Comparison of ENCODE assay signal across 1 cellular context in the genomic region with DNA sequence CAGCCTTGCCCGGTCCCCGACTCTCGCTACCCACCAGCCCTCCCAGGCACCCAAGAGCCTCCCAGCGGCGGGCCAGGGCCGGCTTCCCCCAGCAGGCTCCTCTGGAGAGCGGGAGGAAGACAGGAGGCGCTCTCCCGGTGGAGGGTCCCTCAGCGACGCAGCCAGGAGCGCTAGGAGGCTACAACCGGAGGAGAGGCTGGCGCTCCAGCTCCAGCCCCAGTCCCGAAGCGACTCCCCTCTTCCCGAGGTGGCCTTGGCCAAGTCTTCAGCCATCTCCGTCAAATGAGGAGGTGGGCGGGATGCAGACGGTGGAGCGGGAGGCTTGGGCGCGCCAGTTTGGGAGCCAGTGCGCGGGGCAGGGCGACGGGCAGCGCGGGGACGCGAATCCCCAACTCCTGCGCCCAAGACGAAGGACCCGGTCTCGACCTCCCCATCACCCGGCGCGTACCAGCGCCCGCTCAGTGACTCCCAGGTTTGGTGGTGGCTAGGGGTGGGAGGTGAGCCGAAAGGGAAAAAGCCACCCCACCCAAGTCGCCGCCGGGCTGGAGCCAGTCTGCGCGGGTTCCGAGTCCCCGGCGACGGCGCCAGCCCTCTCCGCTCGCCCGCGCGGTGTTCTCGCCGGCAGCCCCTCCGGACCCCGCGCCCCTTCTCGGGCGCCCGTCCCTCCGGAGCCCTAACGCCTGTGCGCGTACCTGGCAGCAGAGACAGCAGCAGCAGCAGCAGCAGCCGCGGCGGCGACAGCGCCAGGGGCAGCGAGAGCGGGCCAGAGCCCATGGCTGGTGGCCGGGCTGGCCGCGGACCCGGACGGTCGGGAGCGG.
A peak's percentile ranks its signal among the peaks of the same experiment; 100 is the strongest.
TF ChIP-seq lines count a peak whose summit lies in the region.

No MANE protein-coding gene starts in this region.

TF ChIP-seq in HEK293, 187 proteins besides CTCF, POLR2A, EP300 and RAD21 (continued from another document):
- TF ChIP-seq EGR2 (tag by site-specific recombination; IDR thresholded peaks at IDR 0.05; ENCODE audit: low read depth), result no peak
- TF ChIP-seq, protein P1, sequence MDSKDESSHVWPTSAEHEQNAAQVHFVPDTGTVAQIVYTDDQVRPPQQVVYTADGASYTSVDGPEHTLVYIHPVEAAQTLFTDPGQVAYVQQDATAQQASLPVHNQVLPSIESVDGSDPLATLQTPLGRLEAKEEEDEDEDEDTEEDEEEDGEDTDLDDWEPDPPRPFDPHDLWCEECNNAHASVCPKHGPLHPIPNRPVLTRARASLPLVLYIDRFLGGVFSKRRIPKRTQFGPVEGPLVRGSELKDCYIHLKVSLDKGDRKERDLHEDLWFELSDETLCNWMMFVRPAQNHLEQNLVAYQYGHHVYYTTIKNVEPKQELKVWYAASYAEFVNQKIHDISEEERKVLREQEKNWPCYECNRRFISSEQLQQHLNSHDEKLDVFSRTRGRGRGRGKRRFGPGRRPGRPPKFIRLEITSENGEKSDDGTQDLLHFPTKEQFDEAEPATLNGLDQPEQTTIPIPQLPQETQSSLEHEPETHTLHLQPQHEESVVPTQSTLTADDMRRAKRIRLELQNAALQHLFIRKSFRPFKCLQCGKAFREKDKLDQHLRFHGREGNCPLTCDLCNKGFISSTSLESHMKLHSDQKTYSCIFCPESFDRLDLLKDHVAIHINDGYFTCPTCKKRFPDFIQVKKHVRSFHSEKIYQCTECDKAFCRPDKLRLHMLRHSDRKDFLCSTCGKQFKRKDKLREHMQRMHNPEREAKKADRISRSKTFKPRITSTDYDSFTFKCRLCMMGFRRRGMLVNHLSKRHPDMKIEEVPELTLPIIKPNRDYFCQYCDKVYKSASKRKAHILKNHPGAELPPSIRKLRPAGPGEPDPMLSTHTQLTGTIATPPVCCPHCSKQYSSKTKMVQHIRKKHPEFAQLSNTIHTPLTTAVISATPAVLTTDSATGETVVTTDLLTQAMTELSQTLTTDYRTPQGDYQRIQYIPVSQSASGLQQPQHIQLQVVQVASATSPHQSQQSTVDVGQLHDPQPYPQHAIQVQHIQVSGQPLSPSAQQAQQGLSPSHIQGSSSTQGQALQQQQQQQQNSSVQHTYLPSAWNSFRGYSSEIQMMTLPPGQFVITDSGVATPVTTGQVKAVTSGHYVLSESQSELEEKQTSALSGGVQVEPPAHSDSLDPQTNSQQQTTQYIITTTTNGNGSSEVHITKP (tag by site-specific recombination; IDR thresholded peaks at IDR 0.05), result peak; percentile 54; the same call in 1 of the 2 replicates
- TF ChIP-seq ZSCAN23 (tag by site-specific recombination; IDR thresholded peaks at IDR 0.05), result no peak
- no peak for TF ChIP-seq ZBTB7A (tag by site-specific recombination; IDR thresholded peaks at IDR 0.05; ENCODE audit: low read depth)
- TF ChIP-seq MYNN (tag by site-specific recombination; IDR thresholded peaks at IDR 0.05; ENCODE audit: borderline replicate concordance), result no peak
- TF ChIP-seq ZBTB17 (tag by site-specific recombination; IDR thresholded peaks at IDR 0.05), result peak; percentile 58
- TF ChIP-seq ZBTB8A (tag by site-specific recombination; IDR thresholded peaks at IDR 0.05), result peak; percentile 91; the same call in 1 of the 2 replicates
- 0 out of 2 replicates have a peak, but pooled peaks have one; percentile 41 for TF ChIP-seq ZBTB20 (tag by site-specific recombination; IDR thresholded peaks at IDR 0.05)
- 0 out of 2 replicates have a peak, but pooled peaks have one; percentile 14 for TF ChIP-seq KLF8 (tag by site-specific recombination; IDR thresholded peaks at IDR 0.05)
- 0 out of 2 replicates have a peak, but pooled peaks have one; percentile 12 for TF ChIP-seq SP7 (tag by site-specific recombination; IDR thresholded peaks at IDR 0.05)
- TF ChIP-seq ZIC2 (tag by site-specific recombination; IDR thresholded peaks at IDR 0.05), result peak; percentile 57
- TF ChIP-seq, protein P2, sequence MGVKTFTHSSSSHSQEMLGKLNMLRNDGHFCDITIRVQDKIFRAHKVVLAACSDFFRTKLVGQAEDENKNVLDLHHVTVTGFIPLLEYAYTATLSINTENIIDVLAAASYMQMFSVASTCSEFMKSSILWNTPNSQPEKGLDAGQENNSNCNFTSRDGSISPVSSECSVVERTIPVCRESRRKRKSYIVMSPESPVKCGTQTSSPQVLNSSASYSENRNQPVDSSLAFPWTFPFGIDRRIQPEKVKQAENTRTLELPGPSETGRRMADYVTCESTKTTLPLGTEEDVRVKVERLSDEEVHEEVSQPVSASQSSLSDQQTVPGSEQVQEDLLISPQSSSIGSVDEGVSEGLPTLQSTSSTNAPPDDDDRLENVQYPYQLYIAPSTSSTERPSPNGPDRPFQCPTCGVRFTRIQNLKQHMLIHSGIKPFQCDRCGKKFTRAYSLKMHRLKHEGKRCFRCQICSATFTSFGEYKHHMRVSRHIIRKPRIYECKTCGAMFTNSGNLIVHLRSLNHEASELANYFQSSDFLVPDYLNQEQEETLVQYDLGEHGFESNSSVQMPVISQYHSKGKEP (tag by site-specific recombination; IDR thresholded peaks at IDR 0.05), result no peak
- TF ChIP-seq, protein P3, sequence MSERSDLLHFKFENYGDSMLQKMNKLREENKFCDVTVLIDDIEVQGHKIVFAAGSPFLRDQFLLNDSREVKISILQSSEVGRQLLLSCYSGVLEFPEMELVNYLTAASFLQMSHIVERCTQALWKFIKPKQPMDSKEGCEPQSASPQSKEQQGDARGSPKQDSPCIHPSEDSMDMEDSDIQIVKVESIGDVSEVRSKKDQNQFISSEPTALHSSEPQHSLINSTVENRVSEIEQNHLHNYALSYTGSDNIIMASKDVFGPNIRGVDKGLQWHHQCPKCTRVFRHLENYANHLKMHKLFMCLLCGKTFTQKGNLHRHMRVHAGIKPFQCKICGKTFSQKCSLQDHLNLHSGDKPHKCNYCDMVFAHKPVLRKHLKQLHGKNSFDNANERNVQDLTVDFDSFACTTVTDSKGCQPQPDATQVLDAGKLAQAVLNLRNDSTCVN (tag by site-specific recombination; optimal IDR thresholded peaks at IDR 0.05), result peak; percentile 90
- TF ChIP-seq ZNF785 (tag by site-specific recombination; IDR thresholded peaks at IDR 0.05), result 0 out of 2 replicates have a peak, but pooled peaks have one; percentile 12
- peak; percentile 57 for TF ChIP-seq ZBTB48 (tag by site-specific recombination; IDR thresholded peaks at IDR 0.05)
- TF ChIP-seq SP2 (tag by site-specific recombination; IDR thresholded peaks at IDR 0.05), result peak; percentile 28
- TF ChIP-seq, protein P4, sequence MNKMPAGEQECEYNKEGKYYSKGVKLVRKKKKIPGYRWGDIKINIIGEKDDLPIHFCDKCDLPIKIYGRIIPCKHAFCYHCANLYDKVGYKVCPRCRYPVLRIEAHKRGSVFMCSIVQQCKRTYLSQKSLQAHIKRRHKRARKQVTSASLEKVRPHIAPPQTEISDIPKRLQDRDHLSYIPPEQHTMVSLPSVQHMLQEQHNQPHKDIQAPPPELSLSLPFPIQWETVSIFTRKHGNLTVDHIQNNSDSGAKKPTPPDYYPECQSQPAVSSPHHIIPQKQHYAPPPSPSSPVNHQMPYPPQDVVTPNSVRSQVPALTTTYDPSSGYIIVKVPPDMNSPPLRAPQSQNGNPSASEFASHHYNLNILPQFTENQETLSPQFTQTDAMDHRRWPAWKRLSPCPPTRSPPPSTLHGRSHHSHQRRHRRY (tag by site-specific recombination; IDR thresholded peaks at IDR 0.05), result no peak
- 0 out of 2 replicates have a peak, but pooled peaks have one; percentile 33 for TF ChIP-seq ZFHX2 (tag by site-specific recombination; conservative IDR thresholded peaks at IDR 0.05)
- peak; percentile 91 for TF ChIP-seq IKZF3 (tag by site-specific recombination; IDR thresholded peaks at IDR 0.05)
- peak; percentile 12; the same call in 1 of the 2 replicates for TF ChIP-seq ZNF341 (tag by site-specific recombination; IDR thresholded peaks at IDR 0.05; ENCODE audit: low read depth)
- TF ChIP-seq, protein P5, sequence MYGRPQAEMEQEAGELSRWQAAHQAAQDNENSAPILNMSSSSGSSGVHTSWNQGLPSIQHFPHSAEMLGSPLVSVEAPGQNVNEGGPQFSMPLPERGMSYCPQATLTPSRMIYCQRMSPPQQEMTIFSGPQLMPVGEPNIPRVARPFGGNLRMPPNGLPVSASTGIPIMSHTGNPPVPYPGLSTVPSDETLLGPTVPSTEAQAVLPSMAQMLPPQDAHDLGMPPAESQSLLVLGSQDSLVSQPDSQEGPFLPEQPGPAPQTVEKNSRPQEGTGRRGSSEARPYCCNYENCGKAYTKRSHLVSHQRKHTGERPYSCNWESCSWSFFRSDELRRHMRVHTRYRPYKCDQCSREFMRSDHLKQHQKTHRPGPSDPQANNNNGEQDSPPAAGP (tag by site-specific recombination; IDR thresholded peaks at IDR 0.05), result no peak
